In genomic region chr10:89651205-89651915, GRCh38 we compare ENCODE assay signal across 1 cellular context.
TF ChIP-seq lines count a peak whose summit lies in the region.

No MANE protein-coding gene starts in this region.

TF ChIP-seq in K562, 482 proteins besides CTCF, POLR2A, EP300 and RAD21 (continues in another document):
- no peak for TF ChIP-seq SMAD1 (IDR thresholded peaks at IDR 0.05; ENCODE audit: low read depth, low read length, partially characterized antibody)
- no peak for TF ChIP-seq NCOA2 (IDR thresholded peaks at IDR 0.05; ENCODE audit: partially characterized antibody in 2 of 2)
- peak; percentile 65 for TF ChIP-seq MEIS2 (IDR thresholded peaks at IDR 0.05; ENCODE audit: partially characterized antibody)
- no peak for TF ChIP-seq JUND (IDR thresholded peaks at IDR 0.05; ENCODE audit: borderline replicate concordance, low read depth, low read length)
- 0 out of 3 replicates have a peak, but pooled peaks have one; percentile 25 for TF ChIP-seq JUND (tag; IDR thresholded peaks at IDR 0.05; ENCODE audit: borderline replicate concordance, low read depth, low read length)
- no peak for TF ChIP-seq RNF219 (CRISPR knock-in tag; IDR thresholded peaks at IDR 0.05)
- TF ChIP-seq, protein P1, sequence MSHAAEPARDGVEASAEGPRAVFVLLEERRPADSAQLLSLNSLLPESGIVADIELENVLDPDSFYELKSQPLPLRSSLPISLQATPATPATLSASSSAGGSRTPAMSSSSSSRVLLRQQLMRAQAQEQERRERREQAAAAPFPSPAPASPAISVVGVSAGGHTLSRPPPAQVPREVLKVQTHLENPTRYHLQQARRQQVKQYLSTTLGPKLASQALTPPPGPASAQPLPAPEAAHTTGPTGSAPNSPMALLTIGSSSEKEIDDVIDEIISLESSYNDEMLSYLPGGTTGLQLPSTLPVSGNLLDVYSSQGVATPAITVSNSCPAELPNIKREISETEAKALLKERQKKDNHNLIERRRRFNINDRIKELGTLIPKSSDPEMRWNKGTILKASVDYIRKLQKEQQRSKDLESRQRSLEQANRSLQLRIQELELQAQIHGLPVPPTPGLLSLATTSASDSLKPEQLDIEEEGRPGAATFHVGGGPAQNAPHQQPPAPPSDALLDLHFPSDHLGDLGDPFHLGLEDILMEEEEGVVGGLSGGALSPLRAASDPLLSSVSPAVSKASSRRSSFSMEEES (CRISPR knock-in tag; IDR thresholded peaks at IDR 0.05) = peak; percentile 70
- TF ChIP-seq CAMTA2 (CRISPR knock-in tag; conservative IDR thresholded peaks at IDR 0.05) = no peak
- no peak for TF ChIP-seq ZBTB8A (IDR thresholded peaks at IDR 0.05; ENCODE audit: partially characterized antibody)
- peak; percentile 43; the same call in 1 of the 2 replicates for TF ChIP-seq RAD51 (IDR thresholded peaks at IDR 0.05; ENCODE audit: borderline replicate concordance, low read depth)
- no peak for TF ChIP-seq ZNF232 (CRISPR knock-in tag; IDR thresholded peaks at IDR 0.05)
- no peak for TF ChIP-seq KDM1A (IDR thresholded peaks at IDR 0.05)
- TF ChIP-seq, protein P2, sequence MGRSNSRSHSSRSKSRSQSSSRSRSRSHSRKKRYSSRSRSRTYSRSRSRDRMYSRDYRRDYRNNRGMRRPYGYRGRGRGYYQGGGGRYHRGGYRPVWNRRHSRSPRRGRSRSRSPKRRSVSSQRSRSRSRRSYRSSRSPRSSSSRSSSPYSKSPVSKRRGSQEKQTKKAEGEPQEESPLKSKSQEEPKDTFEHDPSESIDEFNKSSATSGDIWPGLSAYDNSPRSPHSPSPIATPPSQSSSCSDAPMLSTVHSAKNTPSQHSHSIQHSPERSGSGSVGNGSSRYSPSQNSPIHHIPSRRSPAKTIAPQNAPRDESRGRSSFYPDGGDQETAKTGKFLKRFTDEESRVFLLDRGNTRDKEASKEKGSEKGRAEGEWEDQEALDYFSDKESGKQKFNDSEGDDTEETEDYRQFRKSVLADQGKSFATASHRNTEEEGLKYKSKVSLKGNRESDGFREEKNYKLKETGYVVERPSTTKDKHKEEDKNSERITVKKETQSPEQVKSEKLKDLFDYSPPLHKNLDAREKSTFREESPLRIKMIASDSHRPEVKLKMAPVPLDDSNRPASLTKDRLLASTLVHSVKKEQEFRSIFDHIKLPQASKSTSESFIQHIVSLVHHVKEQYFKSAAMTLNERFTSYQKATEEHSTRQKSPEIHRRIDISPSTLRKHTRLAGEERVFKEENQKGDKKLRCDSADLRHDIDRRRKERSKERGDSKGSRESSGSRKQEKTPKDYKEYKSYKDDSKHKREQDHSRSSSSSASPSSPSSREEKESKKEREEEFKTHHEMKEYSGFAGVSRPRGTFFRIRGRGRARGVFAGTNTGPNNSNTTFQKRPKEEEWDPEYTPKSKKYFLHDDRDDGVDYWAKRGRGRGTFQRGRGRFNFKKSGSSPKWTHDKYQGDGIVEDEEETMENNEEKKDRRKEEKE (IDR thresholded peaks at IDR 0.05; ENCODE audit: borderline replicate concordance in 1 of 2, control insufficient read depth in 1 of 2, low read depth in 2 of 2, low read length in 1 of 2) = no peak
- no peak for TF ChIP-seq FOXJ2 (tag; IDR thresholded peaks at IDR 0.05)
- TF ChIP-seq, protein P3, sequence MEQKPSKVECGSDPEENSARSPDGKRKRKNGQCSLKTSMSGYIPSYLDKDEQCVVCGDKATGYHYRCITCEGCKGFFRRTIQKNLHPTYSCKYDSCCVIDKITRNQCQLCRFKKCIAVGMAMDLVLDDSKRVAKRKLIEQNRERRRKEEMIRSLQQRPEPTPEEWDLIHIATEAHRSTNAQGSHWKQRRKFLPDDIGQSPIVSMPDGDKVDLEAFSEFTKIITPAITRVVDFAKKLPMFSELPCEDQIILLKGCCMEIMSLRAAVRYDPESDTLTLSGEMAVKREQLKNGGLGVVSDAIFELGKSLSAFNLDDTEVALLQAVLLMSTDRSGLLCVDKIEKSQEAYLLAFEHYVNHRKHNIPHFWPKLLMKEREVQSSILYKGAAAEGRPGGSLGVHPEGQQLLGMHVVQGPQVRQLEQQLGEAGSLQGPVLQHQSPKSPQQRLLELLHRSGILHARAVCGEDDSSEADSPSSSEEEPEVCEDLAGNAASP (IDR thresholded peaks at IDR 0.05) = no peak
- TF ChIP-seq ZNF583 (CRISPR knock-in tag; IDR thresholded peaks at IDR 0.05) = no peak
- TF ChIP-seq, protein P4, sequence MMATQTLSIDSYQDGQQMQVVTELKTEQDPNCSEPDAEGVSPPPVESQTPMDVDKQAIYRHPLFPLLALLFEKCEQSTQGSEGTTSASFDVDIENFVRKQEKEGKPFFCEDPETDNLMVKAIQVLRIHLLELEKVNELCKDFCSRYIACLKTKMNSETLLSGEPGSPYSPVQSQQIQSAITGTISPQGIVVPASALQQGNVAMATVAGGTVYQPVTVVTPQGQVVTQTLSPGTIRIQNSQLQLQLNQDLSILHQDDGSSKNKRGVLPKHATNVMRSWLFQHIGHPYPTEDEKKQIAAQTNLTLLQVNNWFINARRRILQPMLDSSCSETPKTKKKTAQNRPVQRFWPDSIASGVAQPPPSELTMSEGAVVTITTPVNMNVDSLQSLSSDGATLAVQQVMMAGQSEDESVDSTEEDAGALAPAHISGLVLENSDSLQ (IDR thresholded peaks at IDR 0.05) = peak; percentile 82
- TF ChIP-seq MYC (IDR thresholded peaks at IDR 0.05; ENCODE audit: low read depth, low read length) = no peak
- TF ChIP-seq MYC (CRISPR knock-in tag; IDR thresholded peaks at IDR 0.05; ENCODE audit: borderline replicate concordance, low read depth) = no peak
- TF ChIP-seq RCOR1 (IDR thresholded peaks at IDR 0.05; ENCODE audit: borderline replicate concordance in 1 of 2, low read depth in 2 of 2, low read length in 2 of 2) = no peak
- TF ChIP-seq HMBOX1 (IDR thresholded peaks at IDR 0.05) = no peak
- TF ChIP-seq EHMT2 (IDR thresholded peaks at IDR 0.05) = no peak
- TF ChIP-seq, protein P5, sequence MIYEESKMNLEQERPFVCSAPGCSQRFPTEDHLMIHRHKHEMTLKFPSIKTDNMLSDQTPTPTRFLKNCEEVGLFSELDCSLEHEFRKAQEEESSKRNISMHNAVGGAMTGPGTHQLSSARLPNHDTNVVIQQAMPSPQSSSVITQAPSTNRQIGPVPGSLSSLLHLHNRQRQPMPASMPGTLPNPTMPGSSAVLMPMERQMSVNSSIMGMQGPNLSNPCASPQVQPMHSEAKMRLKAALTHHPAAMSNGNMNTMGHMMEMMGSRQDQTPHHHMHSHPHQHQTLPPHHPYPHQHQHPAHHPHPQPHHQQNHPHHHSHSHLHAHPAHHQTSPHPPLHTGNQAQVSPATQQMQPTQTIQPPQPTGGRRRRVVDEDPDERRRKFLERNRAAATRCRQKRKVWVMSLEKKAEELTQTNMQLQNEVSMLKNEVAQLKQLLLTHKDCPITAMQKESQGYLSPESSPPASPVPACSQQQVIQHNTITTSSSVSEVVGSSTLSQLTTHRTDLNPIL (CRISPR knock-in tag; IDR thresholded peaks at IDR 0.05) = no peak
- TF ChIP-seq SAFB2 (IDR thresholded peaks at IDR 0.05; ENCODE audit: borderline replicate concordance, low read depth, low read length, severe bottlenecking) = no peak
- no peak for TF ChIP-seq NCOR1 (IDR thresholded peaks at IDR 0.05)
- TF ChIP-seq ZSCAN32 (CRISPR knock-in tag; IDR thresholded peaks at IDR 0.05) = no peak
- TF ChIP-seq CSDE1 (IDR thresholded peaks at IDR 0.05) = no peak
- TF ChIP-seq POLR2AphosphoS2 (IDR thresholded peaks at IDR 0.05; ENCODE audit: low read length) = no peak
- TF ChIP-seq BRD9 (IDR thresholded peaks at IDR 0.05; ENCODE audit: low read depth, partially characterized antibody) = no peak
- no peak for TF ChIP-seq E2F8 (IDR thresholded peaks at IDR 0.05; ENCODE audit: low read depth, partially characterized antibody)
- no peak for TF ChIP-seq RREB1 (CRISPR knock-in tag; IDR thresholded peaks at IDR 0.05)
- no peak for TF ChIP-seq STAT6 (CRISPR knock-in tag; IDR thresholded peaks at IDR 0.05)
- TF ChIP-seq ZNF707 (CRISPR knock-in tag; conservative IDR thresholded peaks at IDR 0.05) = no peak
